ENCODE assay signal across 10 cellular contexts in genomic region chr1:244920911-244921310, GRCh38.
DNase-seq lines count a peak whose midpoint lies in the region; ATAC-seq and TF ChIP-seq lines count a peak whose summit lies in the region.
"Had no signal": no experiment of that assay in that cellular context is flagged by ENCODE, and none has a peak within 500 bp of the region (broad histone marks: within the 10 kb centered on the region; RNA-seq: fewer than 3 reads in every experiment).

No MANE protein-coding gene starts in this region.

- no peaks in the 10 kb centered on the region for H3K9me3 Mint-ChIP-seq in activated naive CD8-positive, alpha-beta T cell treated with anti-CD3 and anti-CD28 coated beads, Interleukin-2, amount 50 U/mL, for 24 hours
- H3K9me3 Mint-ChIP-seq: activated CD4-positive, alpha-beta T cell treated with anti-CD3 and anti-CD28 coated beads, Interleukin-2, amount 10 ng/mL, durations not matched to agents 7 days and 5 days had no signal

- POLR2A ChIA-PET in GM10248 (lab: Yijun Ruan, JAX) = interaction anchor here (0.6 kb wide), 1 partner anchor 60 kb away, joined by 7 read pairs; no protein-coding TSS in a partner anchor

- CTCF ChIA-PET in GM10248 (lab: Yijun Ruan, JAX) = interaction anchor here (1.0 to 1.2 kb wide), 2 partner anchors 10 to 20 kb away, joined by 3 to 5 read pairs; no protein-coding TSS in a partner anchor

- H3K27ac Mint-ChIP-seq in activated naive CD8-positive, alpha-beta T cell treated with anti-CD3 and anti-CD28 coated beads, Interleukin-2, amount 50 U/mL, for 24 hours = no peak overlapping the region
- H3K27ac Mint-ChIP-seq: activated CD4-positive, alpha-beta T cell treated with anti-CD3 and anti-CD28 coated beads, Interleukin-2, amount 10 ng/mL, durations not matched to agents 7 days and 5 days had no signal

- H3K27me3 Mint-ChIP-seq in activated naive CD8-positive, alpha-beta T cell treated with anti-CD3 and anti-CD28 coated beads, Interleukin-2, amount 50 U/mL, for 24 hours = peaks cover 3% of the 10 kb centered on the region

- ATAC-seq in GM21381 (IDR thresholded peaks at IDR 0.05; ENCODE audit: unreplicated experiment) = peak; percentile 50
- ATAC-seq in HG03159 (IDR thresholded peaks at IDR 0.05; ENCODE audit: unreplicated experiment) = peak; percentile 71
- no peak for ATAC-seq in activated naive CD8-positive, alpha-beta T cell treated with anti-CD3 and anti-CD28 coated beads, Interleukin-2, amount 50 U/mL, for 24 hours

- no peak overlapping the region for H3K4me3 Mint-ChIP-seq in activated naive CD8-positive, alpha-beta T cell treated with anti-CD3 and anti-CD28 coated beads, Interleukin-2, amount 50 U/mL, for 24 hours
- H3K4me3 Mint-ChIP-seq: activated CD4-positive, alpha-beta T cell treated with anti-CD3 and anti-CD28 coated beads, Interleukin-2, amount 10 ng/mL, durations not matched to agents 7 days and 5 days had no signal

- no peaks in the 10 kb centered on the region for H3K36me3 Mint-ChIP-seq in activated naive CD8-positive, alpha-beta T cell treated with anti-CD3 and anti-CD28 coated beads, Interleukin-2, amount 50 U/mL, for 24 hours (ENCODE audit: low read depth)

- H3K4me1 Mint-ChIP-seq in activated naive CD8-positive, alpha-beta T cell treated with anti-CD3 and anti-CD28 coated beads, Interleukin-2, amount 50 U/mL, for 24 hours = peaks cover 14% of the 10 kb centered on the region

- DNase-seq in GM10248 (ENCODE audit: extremely low spot score) (peak; percentile 50), SKM-1 treated with dmso at 0.1 percent for 144 hours (lab: John Stamatoyannopoulos, UW; ENCODE audit: unreplicated experiment) (peak; percentile 98), GM19240 (ENCODE audit: insufficient read length, low spot score) (no peak)
- DNase-seq in activated CD4-positive, CD25-positive, alpha-beta regulatory T cell treated with anti-CD3 and anti-CD28 coated beads, Interleukin-2, amount 50 U/mL, for 72 hours = no peak
- DNase-seq in activated naive CD8-positive, alpha-beta T cell treated with anti-CD3 and anti-CD28 coated beads, Interleukin-2, amount 50 U/mL, for 24 hours = no peak
- DNase-seq in stimulated activated CD4-positive, alpha-beta T cell treated with anti-CD3 and anti-CD28 coated beads, Interleukin-12 subunit alpha, Interleukin-12 subunit beta, amount 100 ng/mL, for 4 hours = no peak
- DNase-seq: activated CD4-positive, alpha-beta T cell treated with anti-CD3 and anti-CD28 coated beads, Interleukin-2, amount 10 ng/mL, durations not matched to agents 7 days and 5 days; right lobe of liver had no signal

- no peak for TF ChIP-seq CTCF in GM10248 (IDR thresholded peaks at IDR 0.05; ENCODE audit: control extremely low read depth, extremely low read depth, low read depth, missing control alignments)

Comparison
In these comparisons a context has a peak if more than half of its experiments do, and no peak if none do; other contexts are left out.
1. DNase-seq: peak in GM10248 (single experiment) and SKM-1 treated with dmso at 0.1 percent for 144 hours (single experiment); none in GM19240 (single experiment), activated CD4-positive, CD25-positive, alpha-beta regulatory T cell treated with anti-CD3 and anti-CD28 coated beads, Interleukin-2, amount 50 U/mL, for 72 hours (single experiment), activated naive CD8-positive, alpha-beta T cell treated with anti-CD3 and anti-CD28 coated beads, Interleukin-2, amount 50 U/mL, for 24 hours (single experiment) and stimulated activated CD4-positive, alpha-beta T cell treated with anti-CD3 and anti-CD28 coated beads, Interleukin-12 subunit alpha, Interleukin-12 subunit beta, amount 100 ng/mL, for 4 hours (single experiment).